In the genomic region with DNA sequence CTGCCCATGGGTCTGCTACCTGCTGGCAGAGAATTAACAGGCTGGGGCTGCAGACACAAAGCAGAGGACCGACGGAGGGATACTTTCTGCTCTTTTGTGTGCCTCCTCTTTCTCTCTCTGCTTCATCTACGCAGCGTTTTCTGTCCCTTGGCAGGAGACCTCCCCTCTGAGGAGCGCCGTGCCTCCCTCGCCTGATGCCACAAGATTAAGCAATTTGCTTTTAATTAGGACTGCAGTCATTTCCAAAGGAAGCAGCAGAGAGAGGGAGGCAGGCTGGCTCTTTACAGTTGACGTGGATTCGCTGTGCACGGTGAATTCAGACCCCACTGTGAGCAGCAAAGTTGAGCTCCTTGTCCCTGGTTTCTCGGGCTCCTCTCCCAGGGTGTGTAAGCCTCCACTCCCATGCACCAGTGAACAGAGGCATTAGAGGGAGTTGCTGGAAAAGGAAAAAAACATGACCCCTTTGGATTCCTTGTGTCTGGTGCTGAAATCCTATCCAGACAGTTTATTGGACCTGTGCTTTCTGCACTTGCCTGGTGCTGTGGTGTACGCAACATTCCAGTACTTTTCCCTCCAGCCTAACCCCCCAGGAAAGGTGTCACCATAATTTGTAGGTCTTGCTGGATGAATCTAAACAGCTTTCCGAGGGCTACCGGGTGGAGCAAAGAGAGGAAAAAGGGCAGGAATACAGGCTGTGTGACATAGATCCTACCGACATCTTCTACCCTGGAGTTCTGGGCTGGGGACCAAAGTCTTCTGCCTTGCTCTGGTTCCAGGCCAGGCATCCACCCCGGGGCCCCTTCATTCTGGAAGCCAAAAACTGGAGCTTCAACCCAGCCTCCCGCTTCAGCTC, we compare ENCODE assay signal across 27 cellular contexts.
DNase-seq lines count a peak whose midpoint lies in the region; TF ChIP-seq lines count a peak whose summit lies in the region.
"Had no signal": no experiment of that assay in that cellular context is flagged by ENCODE, and none has a peak within 500 bp of the region (broad histone marks: within the 10 kb centered on the region; RNA-seq: fewer than 3 reads in every experiment).

No MANE protein-coding gene starts in this region.

- H3K36me3 ChIP-seq in hepatocyte (replicated peaks; ENCODE audit: insufficient read depth, low read depth) (no peaks in the 10 kb centered on the region), ovary (no peaks in the 10 kb centered on the region), H7 (replicated peaks; ENCODE audit: control insufficient read depth, insufficient read depth, low read length) (no peaks in the 10 kb centered on the region)

- H3K4me3 ChIP-seq in hepatocyte (no peak overlapping the region), ovary (no peak overlapping the region), H7 (ENCODE audit: insufficient read depth, low read depth, low read length) (no peak overlapping the region)
- H3K4me3 ChIP-seq: body of pancreas had no signal

- no peaks in the 10 kb centered on the region for H4K20me1 ChIP-seq in hepatocyte (ENCODE audit: insufficient read depth, poor library complexity, severe bottlenecking)

- no peak for TF ChIP-seq CTCF in hepatocyte (IDR thresholded peaks at IDR 0.05; ENCODE audit: poor library complexity)
- no peak for TF ChIP-seq CTCF in ovary (IDR thresholded peaks at IDR 0.05)

- in situ Hi-C loops in G401 (cut with HindIII; ENCODE audit: low sequenced_read_pairs), result no loop called here

- intact Hi-C loops in ovary (cut with DNase I), result loop anchor here in 1 of 4 donors (10.0 kb wide), 1 partner anchor 155 kb away; no protein-coding TSS in a partner anchor
- intact Hi-C loops in activated T-helper 1 cell treated with anti-CD3 and anti-CD28 coated beads, Interleukin-12 subunit alpha, Interleukin-12 subunit beta, Interleukin-2, Interleukin-4 antibody, amounts not matched to agents 30 ng/mL and 10 ng/mL and 1 ng/mL, durations not matched to agents 14 hours and 24 hours and 36 hours (cut with micrococcal nuclease), result no loop called here

- no peaks in the 10 kb centered on the region for H3K9me2 ChIP-seq in hepatocyte (replicated peaks; ENCODE audit: insufficient read depth)

- DNase-seq in G401 (ENCODE audit: low spot score) (peak; percentile 87), astrocyte of the hippocampus (ENCODE audit: low read depth, low spot score) (peak; percentile 12), hepatocyte (ENCODE audit: low spot score) (no peak), ovary (peak in 3 of 5 donors; percentile 29 to 37 (median 32)), HuH-7.5 (ENCODE audit: low spot score) (no peak), NCI-H146 treated with DMSO at 0.1 percent for 48 hours (lab: John Stamatoyannopoulos, UW; ENCODE audit: unreplicated experiment) (no peak), H7 (no peak)
- no peak for DNase-seq in activated T-helper 1 cell treated with anti-CD3 and anti-CD28 coated beads, Interleukin-12 subunit alpha, Interleukin-12 subunit beta, Interleukin-2, Interleukin-4 antibody, amounts not matched to agents 30 ng/mL and 10 ng/mL and 1 ng/mL, durations not matched to agents 14 hours and 24 hours and 36 hours (ENCODE audit: low spot score)
- DNase-seq: activated CD4-positive, alpha-beta memory T cell treated with anti-CD3 and anti-CD28 coated beads, Interleukin-2, amount 10 ng/mL, durations not matched to agents 7 days and 5 days; activated CD8-positive, alpha-beta memory T cell treated with anti-CD3 and anti-CD28 coated beads, Interleukin-2, amount 50 U/mL, for 4 hours; activated naive CD4-positive, alpha-beta T cell treated with Interleukin-2 at 50 U/mL for 16 hours; AML-193; body of pancreas; CD4-positive, alpha-beta T cell; hypothalamus; MM.1S; naive B cell; NCI-H2029; NCI-H524 treated with DMSO at 0.1 percent for 48 hours; occipital lobe; SHP77 treated with DMSO at 0.1 percent for 48 hours; stimulated activated CD4-positive, alpha-beta T cell treated with anti-CD3 and anti-CD28 coated beads, Interleukin-2, amount 100 ng/mL, for 24 hours; stimulated activated naive CD8-positive, alpha-beta T cell treated with anti-CD3 and anti-CD28 coated beads, Interleukin-15, amount 100 ng/mL, for 72 hours had no signal

- peak overlapping the region; percentile 65 for H3K4me2 ChIP-seq in hepatocyte
- H3K4me2 ChIP-seq: KMS-11 had no signal

- 56% methylated on average over 17 of the region's 17 CpGs for WGBS in hepatocyte (ENCODE audit: low lambda C conversion rate, missing lambda C conversion rate)
- WGBS in ovary, 3 donors, result 37 to 62% (median 60%) methylated on average over 17 of the region's 17 CpGs

- H3K4me3 Mint-ChIP-seq in activated T-helper 1 cell treated with anti-CD3 and anti-CD28 coated beads, Interleukin-12 subunit alpha, Interleukin-12 subunit beta, Interleukin-2, Interleukin-4 antibody, amounts not matched to agents 30 ng/mL and 10 ng/mL and 1 ng/mL, durations not matched to agents 14 hours and 24 hours and 36 hours, result no peak overlapping the region
- H3K4me3 Mint-ChIP-seq: activated CD4-positive, alpha-beta memory T cell treated with anti-CD3 and anti-CD28 coated beads, Interleukin-2, amount 10 ng/mL, durations not matched to agents 7 days and 5 days; CD4-positive, alpha-beta T cell; mesothelial cell of epicardium; naive B cell; stimulated activated naive CD8-positive, alpha-beta T cell treated with anti-CD3 and anti-CD28 coated beads, Interleukin-15, amount 100 ng/mL, for 72 hours; T-helper 2 cell treated with Interferon-gamma antibody and Interleukin-4, amounts not matched to agents 5 μg/mL and 100 μg/mL, for 36 hours had no signal

- no peaks in the 10 kb centered on the region for H3K4me1 Mint-ChIP-seq in activated T-helper 1 cell treated with anti-CD3 and anti-CD28 coated beads, Interleukin-12 subunit alpha, Interleukin-12 subunit beta, Interleukin-2, Interleukin-4 antibody, amounts not matched to agents 30 ng/mL and 10 ng/mL and 1 ng/mL, durations not matched to agents 14 hours and 24 hours and 36 hours (ENCODE audit: low read depth)
- H3K4me1 Mint-ChIP-seq: activated CD4-positive, alpha-beta memory T cell treated with anti-CD3 and anti-CD28 coated beads, Interleukin-2, amount 10 ng/mL, durations not matched to agents 7 days and 5 days; mesothelial cell of epicardium; naive B cell; stimulated activated naive CD8-positive, alpha-beta T cell treated with anti-CD3 and anti-CD28 coated beads, Interleukin-15, amount 100 ng/mL, for 72 hours had no signal

- no peaks in the 10 kb centered on the region for H3K36me3 Mint-ChIP-seq in activated T-helper 1 cell treated with anti-CD3 and anti-CD28 coated beads, Interleukin-12 subunit alpha, Interleukin-12 subunit beta, Interleukin-2, Interleukin-4 antibody, amounts not matched to agents 30 ng/mL and 10 ng/mL and 1 ng/mL, durations not matched to agents 14 hours and 24 hours and 36 hours (ENCODE audit: low read depth)
- H3K36me3 Mint-ChIP-seq: mesothelial cell of epicardium, naive B cell had no signal

- peaks cover 5% of the 10 kb centered on the region for H3K27me3 Mint-ChIP-seq in activated T-helper 1 cell treated with anti-CD3 and anti-CD28 coated beads, Interleukin-12 subunit alpha, Interleukin-12 subunit beta, Interleukin-2, Interleukin-4 antibody, amounts not matched to agents 30 ng/mL and 10 ng/mL and 1 ng/mL, durations not matched to agents 14 hours and 24 hours and 36 hours (ENCODE audit: insufficient read depth)
- H3K27me3 Mint-ChIP-seq: activated CD4-positive, alpha-beta memory T cell treated with anti-CD3 and anti-CD28 coated beads, Interleukin-2, amount 10 ng/mL, durations not matched to agents 7 days and 5 days; CD4-positive, alpha-beta T cell; stimulated activated naive CD8-positive, alpha-beta T cell treated with anti-CD3 and anti-CD28 coated beads, Interleukin-15, amount 100 ng/mL, for 72 hours had no signal

- H3K27me3 ChIP-seq in hepatocyte (no peaks in the 10 kb centered on the region), ovary (no peaks in the 10 kb centered on the region), H7 (ENCODE audit: control insufficient read depth, insufficient read depth, low read length) (peaks cover 4% of the 10 kb centered on the region; the same call in 1 of the 2 replicates)
- H3K27me3 ChIP-seq: body of pancreas had no signal

- H3K79me2 ChIP-seq in hepatocyte, result no peaks in the 10 kb centered on the region

- TF ChIP-seq POLR2A in ovary (IDR thresholded peaks at IDR 0.05), result no peak

- H3K27ac ChIP-seq in hepatocyte, result no peak overlapping the region
- no peak overlapping the region for H3K27ac ChIP-seq in ovary
- H3K27ac ChIP-seq: body of pancreas, HL-60, KMS-11 had no signal

- peaks cover 13% of the 10 kb centered on the region for H3K4me1 ChIP-seq in hepatocyte (ENCODE audit: insufficient read depth)
- H3K4me1 ChIP-seq in ovary (ENCODE audit: insufficient read depth), result no peaks in the 10 kb centered on the region
- H3K4me1 ChIP-seq: body of pancreas had no signal

- no peak overlapping the region for H3K27ac Mint-ChIP-seq in activated T-helper 1 cell treated with anti-CD3 and anti-CD28 coated beads, Interleukin-12 subunit alpha, Interleukin-12 subunit beta, Interleukin-2, Interleukin-4 antibody, amounts not matched to agents 30 ng/mL and 10 ng/mL and 1 ng/mL, durations not matched to agents 14 hours and 24 hours and 36 hours
- H3K27ac Mint-ChIP-seq: activated CD4-positive, alpha-beta memory T cell treated with anti-CD3 and anti-CD28 coated beads, Interleukin-2, amount 10 ng/mL, durations not matched to agents 7 days and 5 days; CD4-positive, alpha-beta T cell; mesothelial cell of epicardium; naive B cell; stimulated activated naive CD8-positive, alpha-beta T cell treated with anti-CD3 and anti-CD28 coated beads, Interleukin-15, amount 100 ng/mL, for 72 hours; T-helper 2 cell treated with Interferon-gamma antibody and Interleukin-4, amounts not matched to agents 5 μg/mL and 100 μg/mL, for 36 hours had no signal

- H3K9me3 ChIP-seq in hepatocyte (ENCODE audit: low read depth) (no peaks in the 10 kb centered on the region), ovary (no peaks in the 10 kb centered on the region)
- H3K9me3 ChIP-seq: body of pancreas had no signal

- no peak overlapping the region for H2AFZ ChIP-seq in hepatocyte

- no peak for TF ChIP-seq EP300 in ovary (IDR thresholded peaks at IDR 0.05)

- H3K9me3 Mint-ChIP-seq in activated T-helper 1 cell treated with anti-CD3 and anti-CD28 coated beads, Interleukin-12 subunit alpha, Interleukin-12 subunit beta, Interleukin-2, Interleukin-4 antibody, amounts not matched to agents 30 ng/mL and 10 ng/mL and 1 ng/mL, durations not matched to agents 14 hours and 24 hours and 36 hours, result peaks cover 9% of the 10 kb centered on the region
- H3K9me3 Mint-ChIP-seq: CD4-positive, alpha-beta T cell; mesothelial cell of epicardium; naive B cell; stimulated activated naive CD8-positive, alpha-beta T cell treated with anti-CD3 and anti-CD28 coated beads, Interleukin-15, amount 100 ng/mL, for 72 hours had no signal

Comparison
In these comparisons a context has a peak if more than half of its experiments do, and no peak if none do; other contexts are left out.
1. DNase-seq: peak in G401 (single experiment), astrocyte of the hippocampus (single experiment) and ovary (3 of 5); none in hepatocyte (single experiment), HuH-7.5 (single experiment), NCI-H146 treated with DMSO at 0.1 percent for 48 hours (single experiment), H7 (single experiment) and activated T-helper 1 cell treated with anti-CD3 and anti-CD28 coated beads, Interleukin-12 subunit alpha, Interleukin-12 subunit beta, Interleukin-2, Interleukin-4 antibody, amounts not matched to agents 30 ng/mL and 10 ng/mL and 1 ng/mL, durations not matched to agents 14 hours and 24 hours and 36 hours (single experiment).